Comparison of ENCODE assay signal across 2 cellular contexts in the genomic region with DNA sequence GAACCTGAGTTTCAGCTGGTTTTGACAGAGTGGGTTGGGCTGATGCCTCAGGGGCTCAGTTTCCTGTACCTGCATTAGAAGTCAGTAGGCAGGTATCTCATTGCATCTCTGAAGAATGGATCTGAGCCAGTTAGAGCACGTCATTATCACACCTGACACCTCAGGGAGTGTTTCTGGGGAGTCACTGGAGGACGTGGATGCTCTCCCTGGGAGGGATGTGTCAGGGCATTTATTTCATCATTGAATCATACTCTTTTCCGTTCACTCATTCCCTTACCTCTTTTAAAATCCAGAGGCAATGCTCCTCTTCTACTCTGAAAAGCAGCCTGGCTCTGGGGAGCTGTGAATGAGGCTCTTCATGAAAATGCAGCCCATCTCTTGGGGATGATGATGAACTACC.
TF ChIP-seq lines count a peak whose summit lies in the region.

No MANE protein-coding gene starts in this region.

TF ChIP-seq in SK-N-SH treated with all-trans-retinoic acid at 6 μM for 48 hours, 23 proteins besides CTCF, POLR2A, EP300 and RAD21 (continued from another document):
- TF ChIP-seq, protein P1, sequence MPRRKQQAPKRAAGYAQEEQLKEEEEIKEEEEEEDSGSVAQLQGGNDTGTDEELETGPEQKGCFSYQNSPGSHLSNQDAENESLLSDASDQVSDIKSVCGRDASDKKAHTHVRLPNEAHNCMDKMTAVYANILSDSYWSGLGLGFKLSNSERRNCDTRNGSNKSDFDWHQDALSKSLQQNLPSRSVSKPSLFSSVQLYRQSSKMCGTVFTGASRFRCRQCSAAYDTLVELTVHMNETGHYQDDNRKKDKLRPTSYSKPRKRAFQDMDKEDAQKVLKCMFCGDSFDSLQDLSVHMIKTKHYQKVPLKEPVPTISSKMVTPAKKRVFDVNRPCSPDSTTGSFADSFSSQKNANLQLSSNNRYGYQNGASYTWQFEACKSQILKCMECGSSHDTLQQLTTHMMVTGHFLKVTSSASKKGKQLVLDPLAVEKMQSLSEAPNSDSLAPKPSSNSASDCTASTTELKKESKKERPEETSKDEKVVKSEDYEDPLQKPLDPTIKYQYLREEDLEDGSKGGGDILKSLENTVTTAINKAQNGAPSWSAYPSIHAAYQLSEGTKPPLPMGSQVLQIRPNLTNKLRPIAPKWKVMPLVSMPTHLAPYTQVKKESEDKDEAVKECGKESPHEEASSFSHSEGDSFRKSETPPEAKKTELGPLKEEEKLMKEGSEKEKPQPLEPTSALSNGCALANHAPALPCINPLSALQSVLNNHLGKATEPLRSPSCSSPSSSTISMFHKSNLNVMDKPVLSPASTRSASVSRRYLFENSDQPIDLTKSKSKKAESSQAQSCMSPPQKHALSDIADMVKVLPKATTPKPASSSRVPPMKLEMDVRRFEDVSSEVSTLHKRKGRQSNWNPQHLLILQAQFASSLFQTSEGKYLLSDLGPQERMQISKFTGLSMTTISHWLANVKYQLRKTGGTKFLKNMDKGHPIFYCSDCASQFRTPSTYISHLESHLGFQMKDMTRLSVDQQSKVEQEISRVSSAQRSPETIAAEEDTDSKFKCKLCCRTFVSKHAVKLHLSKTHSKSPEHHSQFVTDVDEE (CRISPR knock-in tag; IDR thresholded peaks at IDR 0.05): no peak
- no peak for TF ChIP-seq TCF4 (CRISPR knock-in tag; IDR thresholded peaks at IDR 0.05; ENCODE audit: borderline replicate concordance)
- TF ChIP-seq ISL1 (CRISPR knock-in tag; IDR thresholded peaks at IDR 0.05): no peak
- TF ChIP-seq ZFP3 (CRISPR knock-in tag; IDR thresholded peaks at IDR 0.05): no peak
- no peak for TF ChIP-seq ZC3H10 (CRISPR knock-in tag; IDR thresholded peaks at IDR 0.05)
- no peak for TF ChIP-seq ZNF8 (CRISPR knock-in tag; IDR thresholded peaks at IDR 0.05)
- no peak for TF ChIP-seq RARB (CRISPR knock-in tag; IDR thresholded peaks at IDR 0.05)
- TF ChIP-seq, protein P2, sequence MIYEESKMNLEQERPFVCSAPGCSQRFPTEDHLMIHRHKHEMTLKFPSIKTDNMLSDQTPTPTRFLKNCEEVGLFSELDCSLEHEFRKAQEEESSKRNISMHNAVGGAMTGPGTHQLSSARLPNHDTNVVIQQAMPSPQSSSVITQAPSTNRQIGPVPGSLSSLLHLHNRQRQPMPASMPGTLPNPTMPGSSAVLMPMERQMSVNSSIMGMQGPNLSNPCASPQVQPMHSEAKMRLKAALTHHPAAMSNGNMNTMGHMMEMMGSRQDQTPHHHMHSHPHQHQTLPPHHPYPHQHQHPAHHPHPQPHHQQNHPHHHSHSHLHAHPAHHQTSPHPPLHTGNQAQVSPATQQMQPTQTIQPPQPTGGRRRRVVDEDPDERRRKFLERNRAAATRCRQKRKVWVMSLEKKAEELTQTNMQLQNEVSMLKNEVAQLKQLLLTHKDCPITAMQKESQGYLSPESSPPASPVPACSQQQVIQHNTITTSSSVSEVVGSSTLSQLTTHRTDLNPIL (CRISPR knock-in tag; IDR thresholded peaks at IDR 0.05; ENCODE audit: low read depth): no peak
- no peak for TF ChIP-seq BACH2 (CRISPR knock-in tag; IDR thresholded peaks at IDR 0.05; ENCODE audit: borderline replicate concordance)
- no peak for TF ChIP-seq SNAI2 (CRISPR knock-in tag; IDR thresholded peaks at IDR 0.05)
- TF ChIP-seq PPARA (CRISPR knock-in tag; IDR thresholded peaks at IDR 0.05; ENCODE audit: borderline replicate concordance): no peak

TF ChIP-seq in SK-N-SH, 30 proteins besides CTCF, POLR2A, EP300 and RAD21 (continued from another document):
- no peak for TF ChIP-seq FOSL2 (IDR thresholded peaks at IDR 0.05; ENCODE audit: borderline replicate concordance, low read depth)
